16 cellular contexts compared by ENCODE assay signal in genomic region chr15:83753872-83754493, GRCh38.
"Had no signal": no experiment of that assay in that cellular context is flagged by ENCODE, and none has a peak within 500 bp of the region (broad histone marks: within the 10 kb centered on the region; RNA-seq: fewer than 3 reads in every experiment).

No MANE protein-coding gene starts in this region.

- H3K27me3 Mint-ChIP-seq: activated naive CD4-positive, alpha-beta T cell treated with anti-CD3 and anti-CD28 coated beads, Interleukin-2, amount 10 ng/mL, durations not matched to agents 7 days and 5 days; effector memory CD8-positive, alpha-beta T cell; stimulated activated memory B cell treated with anti-CD40 and anti-IgM and Interleukin-4, amounts not matched to agents 10 μg/mL and 1 μg/mL and 100 μg/mL, for 72 hours had no signal

- H3K27ac ChIP-seq: psoas muscle, spleen had no signal

- H3K27ac Mint-ChIP-seq: activated naive CD4-positive, alpha-beta T cell treated with anti-CD3 and anti-CD28 coated beads, Interleukin-2, amount 10 ng/mL, durations not matched to agents 7 days and 5 days; effector memory CD8-positive, alpha-beta T cell; stimulated activated memory B cell treated with anti-CD40 and anti-IgM and Interleukin-4, amounts not matched to agents 10 μg/mL and 1 μg/mL and 100 μg/mL, for 72 hours had no signal

- H3K4me3 ChIP-seq: psoas muscle, spleen had no signal

- H3K4me3 Mint-ChIP-seq: activated naive CD4-positive, alpha-beta T cell treated with anti-CD3 and anti-CD28 coated beads, Interleukin-2, amount 10 ng/mL, durations not matched to agents 7 days and 5 days; activated T-cell treated with anti-CD3 and anti-CD28 coated beads, Interleukin-2, amount 50 U/mL, for 4 hours; effector memory CD8-positive, alpha-beta T cell; stimulated activated memory B cell treated with anti-CD40 and anti-IgM and Interleukin-4, amounts not matched to agents 10 μg/mL and 1 μg/mL and 100 μg/mL, for 72 hours had no signal

- H3K9me3 ChIP-seq: psoas muscle had no signal

- ATAC-seq: activated T-cell treated with anti-CD3 and anti-CD28 coated beads, Interleukin-2, amount 50 U/mL, for 4 hours; effector memory CD8-positive, alpha-beta T cell; left lobe of liver; psoas muscle; stimulated activated memory B cell treated with anti-CD40 and anti-IgM and Interleukin-4, amounts not matched to agents 10 μg/mL and 1 μg/mL and 100 μg/mL, for 72 hours had no signal

- DNase-seq: activated CD4-positive, alpha-beta T cell treated with anti-CD3 and anti-CD28 coated beads, Interleukin-2, amount 50 U/mL, for 1 hour; activated CD4-positive, CD25-positive, alpha-beta regulatory T cell treated with anti-CD3 and anti-CD28 coated beads, Interleukin-2, amount 50 U/mL, for 72 hours; activated CD8-positive, alpha-beta memory T cell treated with anti-CD3 and anti-CD28 coated beads, Interleukin-2, amount 50 U/mL, for 4 hours; activated naive CD4-positive, alpha-beta T cell treated with anti-CD3 and anti-CD28 coated beads, Interleukin-2, amount 10 ng/mL, durations not matched to agents 7 days and 5 days; activated T-cell treated with anti-CD3 and anti-CD28 coated beads, Interleukin-2, amount 50 U/mL, for 4 hours; caudate nucleus; effector memory CD8-positive, alpha-beta T cell; foreskin fibroblast; hippocampal formation; islet precursor cell; psoas muscle; spleen; stimulated activated CD4-positive, alpha-beta T cell treated with anti-CD3 and anti-CD28 coated beads, Interleukin-4, amount 100 ng/mL, for 4 hours; T1000 had no signal

- H3K4me1 ChIP-seq: psoas muscle, spleen had no signal

- H3K27me3 ChIP-seq: spleen had no signal

- H3K36me3 ChIP-seq: spleen had no signal

- H3K4me1 Mint-ChIP-seq: activated naive CD4-positive, alpha-beta T cell treated with anti-CD3 and anti-CD28 coated beads, Interleukin-2, amount 10 ng/mL, durations not matched to agents 7 days and 5 days; stimulated activated memory B cell treated with anti-CD40 and anti-IgM and Interleukin-4, amounts not matched to agents 10 μg/mL and 1 μg/mL and 100 μg/mL, for 72 hours had no signal

- H3K36me3 Mint-ChIP-seq: activated naive CD4-positive, alpha-beta T cell treated with anti-CD3 and anti-CD28 coated beads, Interleukin-2, amount 10 ng/mL, durations not matched to agents 7 days and 5 days; stimulated activated memory B cell treated with anti-CD40 and anti-IgM and Interleukin-4, amounts not matched to agents 10 μg/mL and 1 μg/mL and 100 μg/mL, for 72 hours had no signal
